Comparison of ENCODE assay signal across 26 cellular contexts in genomic region chr6:91094341-91094740, GRCh38.
"Had no signal": no experiment of that assay in that cellular context is flagged by ENCODE, and none has a peak within 500 bp of the region (broad histone marks: within the 10 kb centered on the region; RNA-seq: fewer than 3 reads in every experiment).

No MANE protein-coding gene starts in this region.

- H3K27ac ChIP-seq: left lung, lower lobe of right lung, ovary, skin epidermis, stomach, testis, thyroid gland, transverse colon, upper lobe of right lung had no signal

- H3K4me1 ChIP-seq: left lung, lower lobe of right lung, testis, thyroid gland, upper lobe of right lung had no signal

- H3K9me3 ChIP-seq: left lung, lower lobe of right lung, ovary, stomach, testis, thyroid gland, transverse colon, upper lobe of right lung had no signal

- H3K4me1 Mint-ChIP-seq: naive B cell; natural killer cell; stimulated activated naive B cell treated with anti-CD40 and anti-IgM and Interleukin-4, amounts not matched to agents 10 μg/mL and 1 μg/mL and 100 μg/mL, for 72 hours had no signal

- ATAC-seq: left colon; left lung; lower lobe of right lung; natural killer cell; right cardiac atrium; sciatic nerve; stimulated activated naive B cell treated with anti-CD40 and anti-IgM and Interleukin-4, amounts not matched to agents 10 μg/mL and 1 μg/mL and 100 μg/mL, for 72 hours; stimulated activated naive CD8-positive, alpha-beta T cell treated with anti-CD3 and anti-CD28 coated beads, Interleukin-15, Interleukin-2, amounts not matched to agents 100 U/mL and 50 U/mL, for 24 hours; upper lobe of right lung had no signal

- DNase-seq: hippocampal formation; left colon; left lung; lower lobe of right lung; mammary epithelial cell; mesendoderm; naive B cell; natural killer cell; ovary; retina; right cardiac atrium; stimulated activated CD4-positive, alpha-beta T cell treated with anti-CD3 and anti-CD28 coated beads, Interleukin-12 subunit alpha, Interleukin-12 subunit beta, amount 100 ng/mL, for 4 hours; stimulated activated CD4-positive, alpha-beta T cell treated with anti-CD3 and anti-CD28 coated beads, Interleukin-15, amount 100 ng/mL, for 24 hours; stimulated activated CD4-positive, alpha-beta T cell treated with anti-CD3 and anti-CD28 coated beads, Interleukin-2, amount 100 ng/mL, for 24 hours; stimulated activated CD4-positive, alpha-beta T cell treated with anti-CD3 and anti-CD28 coated beads, Interleukin-4, amount 100 ng/mL, for 1 hour; stimulated activated naive B cell treated with anti-CD40 and anti-IgM and Interleukin-4, amounts not matched to agents 10 μg/mL and 1 μg/mL and 100 μg/mL, for 72 hours; stimulated activated naive CD8-positive, alpha-beta T cell treated with anti-CD3 and anti-CD28 coated beads, Interleukin-15, Interleukin-2, amounts not matched to agents 100 U/mL and 50 U/mL, for 24 hours; stomach; testis; thyroid gland; transverse colon; upper lobe of right lung had no signal

- H3K27me3 ChIP-seq: left lung, ovary, stomach, testis, thyroid gland, transverse colon, upper lobe of right lung had no signal

- H3K36me3 ChIP-seq: left lung, lower lobe of right lung, ovary, stomach, thyroid gland, transverse colon, upper lobe of right lung had no signal

- H3K36me3 Mint-ChIP-seq: mesothelial cell of epicardium; naive B cell; natural killer cell; stimulated activated naive B cell treated with anti-CD40 and anti-IgM and Interleukin-4, amounts not matched to agents 10 μg/mL and 1 μg/mL and 100 μg/mL, for 72 hours had no signal

- H3K4me3 ChIP-seq: left lung, lower lobe of right lung, ovary, skin epidermis, stomach, testis, thyroid gland, transverse colon, upper lobe of right lung had no signal

- H3K9me3 Mint-ChIP-seq: mesothelial cell of epicardium had no signal

- H3K4me3 Mint-ChIP-seq: mesothelial cell of epicardium; naive B cell; natural killer cell; stimulated activated naive B cell treated with anti-CD40 and anti-IgM and Interleukin-4, amounts not matched to agents 10 μg/mL and 1 μg/mL and 100 μg/mL, for 72 hours had no signal

- H3K27ac Mint-ChIP-seq: mesothelial cell of epicardium; naive B cell; natural killer cell; progenitor cell of endocrine pancreas; stimulated activated naive B cell treated with anti-CD40 and anti-IgM and Interleukin-4, amounts not matched to agents 10 μg/mL and 1 μg/mL and 100 μg/mL, for 72 hours had no signal
